Comparison of ENCODE assay signal across 8 cellular contexts in genomic region chr19:49869009-49869483, GRCh38. TPM values are rescaled to one million over a fixed set of nuclear protein-coding genes. Genes with fewer than 3 reads are reported as not detected.
DNase-seq lines count a peak whose midpoint lies in the region; FAIRE-seq and TF ChIP-seq lines count a peak whose summit lies in the region.

No MANE protein-coding gene starts in this region.

- H3K36me3 ChIP-seq in H1 (ENCODE audit: control insufficient read depth in 2 of 4, insufficient read depth in 4 of 4, low read length in 3 of 4): peaks cover 8 to 11% (median 10%) of the 10 kb centered on the region in 4 experiments; a peak in 7 of 8 replicates
- H3K36me3 ChIP-seq in osteoblast (ENCODE audit: insufficient read depth, low read length): peaks cover 24% of the 10 kb centered on the region

- no peak overlapping the region for H2BK15ac ChIP-seq in H1 (ENCODE audit: low read length)

- no peak overlapping the region for H2BK120ac ChIP-seq in H1 (replicated peaks; ENCODE audit: low read depth, low read length)

- H3K18ac ChIP-seq in H1 (ENCODE audit: extremely low read depth, low read length): no peak overlapping the region

- H2AFZ ChIP-seq in H1 (ENCODE audit: low read length): no peak overlapping the region
- peak overlapping the region; percentile 84 for H2AFZ ChIP-seq in osteoblast (ENCODE audit: low read length)

- H3K4me1 ChIP-seq in H1 (replicated peaks in 1 of 4; ENCODE audit: control insufficient read depth in 3 of 4, insufficient read depth in 4 of 4, low read length in 3 of 4) (peaks cover 0 to 12% (median 5%) of the 10 kb centered on the region in 4 experiments; a peak in 5 of 7 replicates), osteoblast (ENCODE audit: insufficient read depth, low read length) (peaks cover 33% of the 10 kb centered on the region)

- no peak overlapping the region for H3K56ac ChIP-seq in H1 (replicated peaks; ENCODE audit: insufficient read length, low read depth, low read length)

- H3K4me1 Mint-ChIP-seq in activated naive CD4-positive, alpha-beta T cell treated with anti-CD3 and anti-CD28 coated beads, Interleukin-2, amount 50 U/mL, for 24 hours: peaks cover 42% of the 10 kb centered on the region

- H4K20me1 ChIP-seq in H1 (replicated peaks in 1 of 2; ENCODE audit: control insufficient read depth in 1 of 2, insufficient read depth in 2 of 2, low read length in 2 of 2): peaks cover 3 to 9% of the 10 kb centered on the region in 2 experiments
- H4K20me1 ChIP-seq in osteoblast (ENCODE audit: insufficient read depth, low read length): peaks cover 19% of the 10 kb centered on the region

- H3K27me3 Mint-ChIP-seq in activated naive CD4-positive, alpha-beta T cell treated with anti-CD3 and anti-CD28 coated beads, Interleukin-2, amount 50 U/mL, for 24 hours: no peaks in the 10 kb centered on the region

- H3K27ac ChIP-seq in H1 (ENCODE audit: low read depth, low read length) (no peak overlapping the region), osteoblast (ENCODE audit: low read depth, low read length) (peak overlapping the region; percentile 69)

- H3K79me1 ChIP-seq in H1 (ENCODE audit: low read depth, low read length): peaks cover 12% of the 10 kb centered on the region

- H3K9me3 Mint-ChIP-seq in activated naive CD4-positive, alpha-beta T cell treated with anti-CD3 and anti-CD28 coated beads, Interleukin-2, amount 50 U/mL, for 24 hours: no peaks in the 10 kb centered on the region

- H2BK12ac ChIP-seq in H1 (ENCODE audit: low read depth, low read length): no peak overlapping the region

- no peak for TF ChIP-seq CTCF in H1 (IDR thresholded peaks at IDR 0.05; ENCODE audit: control extremely low read depth in 1 of 3, insufficient read depth in 1 of 3, low read depth in 1 of 3, low read length in 3 of 3)
- no peak for TF ChIP-seq CTCF in osteoblast (IDR thresholded peaks at IDR 0.05; ENCODE audit: extremely low read depth, low read depth, low read length)

- FAIRE-seq in H1 (lab: Jason Lieb, UNC): no peak

- peaks cover 15% of the 10 kb centered on the region for H3K23me2 ChIP-seq in H1 (ENCODE audit: low read depth, low read length)

- H3K14ac ChIP-seq in H1 (ENCODE audit: insufficient read length): no peak overlapping the region

- no peak overlapping the region for H2AK5ac ChIP-seq in H1 (ENCODE audit: low read depth, low read length)

- H4K5ac ChIP-seq in H1 (ENCODE audit: insufficient read length, low read depth, low read length): peak overlapping the region; percentile 10

- no peak for TF ChIP-seq POLR2A in H1 (IDR thresholded peaks at IDR 0.05; ENCODE audit: control extremely low read depth in 1 of 2, low read depth in 2 of 2, low read length in 2 of 2)

- TF ChIP-seq EP300 in Ishikawa (IDR thresholded peaks at IDR 0.05; ENCODE audit: borderline replicate concordance): no peak
- no peak for TF ChIP-seq EP300 in H1 (IDR thresholded peaks at IDR 0.05; ENCODE audit: borderline replicate concordance in 1 of 2, low read depth in 2 of 2, low read length in 2 of 2)

- H3K79me2 ChIP-seq in H1 (ENCODE audit: control insufficient read depth in 1 of 2, insufficient read depth in 2 of 2, low read length in 2 of 2) (peaks cover 0 to 23% of the 10 kb centered on the region in 2 experiments; a peak in 2 of 4 replicates), osteoblast (ENCODE audit: insufficient read depth, low read length) (peaks cover 60% of the 10 kb centered on the region)

- POLR2A ChIA-PET in H1 (lab: Charles Lee; ENCODE audit: partially characterized antibody): interaction anchor here (0.8 to 12.4 kb wide), 13 partner anchors 8 to 64 kb away, joined by 3 to 247 read pairs (median 4); partner anchors contain the start of genes AKT1S1, ATF5, FUZ and MED25

- H3K4me2 ChIP-seq in H1 (ENCODE audit: insufficient read depth in 1 of 2, low read depth in 2 of 2, low read length in 2 of 2) (peak overlapping the region; percentile 69 to 83), osteoblast (ENCODE audit: insufficient read depth, low read length) (peak overlapping the region; percentile 94)

- H2BK20ac ChIP-seq in H1 (ENCODE audit: low read length): no peak overlapping the region

- H3K27me3 ChIP-seq in H1 (replicated peaks in 1 of 4; ENCODE audit: control insufficient read depth in 3 of 4, extremely low read depth in 1 of 4, insufficient read depth in 3 of 4, low read length in 3 of 4) (no peaks in the 10 kb centered on the region), osteoblast (ENCODE audit: insufficient read depth, low read length) (no peaks in the 10 kb centered on the region)

- H2BK5ac ChIP-seq in H1 (ENCODE audit: low read depth, low read length): peak overlapping the region; percentile 60; the same call in 1 of the 2 replicates

- CTCF ChIA-PET in H1 (lab: Charles Lee; ENCODE audit: partially characterized antibody): interaction anchor here (0.6 to 1.2 kb wide), 5 partner anchors 21 to 201 kb away, joined by 3 to 4 read pairs (median 3); no protein-coding TSS in a partner anchor

- DNase-seq in activated naive CD4-positive, alpha-beta T cell treated with Interleukin-2 at 50 U/mL for 16 hours: no peak
- DNase-seq in H1 (ENCODE audit: low read depth in 1 of 2, low spot score in 2 of 2) (peak in 1 of 2 experiments; percentile 91), osteoblast (ENCODE audit: insufficient read length, low spot score, missing footprints) (no peak), superior temporal gyrus (ENCODE audit: extremely low spot score) (no peak)
- DNase-seq in activated CD4-positive, alpha-beta T cell treated with anti-CD3 and anti-CD28 coated beads for 48 hours: no peak
- no peak for DNase-seq in activated effector memory CD4-positive, alpha-beta T cell treated with Interleukin-2 at 50 U/mL for 16 hours

- TF ChIP-seq RAD21 in Ishikawa (IDR thresholded peaks at IDR 0.05; ENCODE audit: low read depth) (no peak), H1 (IDR thresholded peaks at IDR 0.05 in 1 of 2, conservative IDR thresholded peaks at IDR 0.05 in 1 of 2; ENCODE audit: low read depth in 2 of 2, low read length in 2 of 2) (no peak)

- no peaks in the 10 kb centered on the region for H3K9me3 ChIP-seq in H1 (ENCODE audit: insufficient read depth in 2 of 2, low read depth in 1 of 2, low read length in 1 of 2)
- H3K9me3 ChIP-seq in osteoblast (ENCODE audit: low read depth, low read length): no peaks in the 10 kb centered on the region

- 11% methylated on average over 12 of the region's 15 CpGs; no CpG with 5 or more reads in 1 of the 2 experiments for WGBS in H1 (ENCODE audit: extremely low coverage in 1 of 2, insufficient coverage in 1 of 2, insufficient read length in 1 of 2, insufficient replicate concordance in 2 of 2, low coverage in 1 of 2, low lambda C conversion rate in 2 of 2, missing lambda C conversion rate in 1 of 2), 2 experiments

- no peak overlapping the region for H4K8ac ChIP-seq in H1 (ENCODE audit: extremely low read depth, insufficient read depth, low read length)

- H3K27ac Mint-ChIP-seq in activated naive CD4-positive, alpha-beta T cell treated with anti-CD3 and anti-CD28 coated beads, Interleukin-2, amount 50 U/mL, for 24 hours: no peak overlapping the region

- H3K4ac ChIP-seq in H1 (replicated peaks; ENCODE audit: insufficient read length, low read depth, low read length): peak overlapping the region; percentile 33

- H3K36me3 Mint-ChIP-seq in activated naive CD4-positive, alpha-beta T cell treated with anti-CD3 and anti-CD28 coated beads, Interleukin-2, amount 50 U/mL, for 24 hours: peaks cover 5% of the 10 kb centered on the region

- peak overlapping the region in 1 of 4 experiments; percentile 58; a peak in 1 of 7 replicates for H3K9ac ChIP-seq in H1 (replicated peaks in 1 of 4; ENCODE audit: extremely low read depth in 1 of 4, low read depth in 3 of 4, low read length in 3 of 4)

- H3K23ac ChIP-seq in H1 (ENCODE audit: insufficient read length): no peak overlapping the region

- H3K4me3 ChIP-seq in H1 (ENCODE audit: extremely low read depth in 1 of 4, insufficient read depth in 2 of 4, low read depth in 3 of 4, low read length in 4 of 4) (peak overlapping the region; percentile 26 to 61 (median 45); a peak in 7 of 8 replicates), osteoblast (ENCODE audit: insufficient read depth, low read length) (peak overlapping the region; percentile 74)

- peak overlapping the region; percentile 15 for H4K91ac ChIP-seq in H1 (replicated peaks; ENCODE audit: insufficient read length, low read length)

- peak overlapping the region; percentile 36 for H3K4me3 Mint-ChIP-seq in activated naive CD4-positive, alpha-beta T cell treated with anti-CD3 and anti-CD28 coated beads, Interleukin-2, amount 50 U/mL, for 24 hours

RNA-seq across cellular contexts. Expression of gene PNKP, which starts 1.7 kb away (rescaled TPM):
- 105 TPM in 2 replicates for total RNA-seq in H1 (2021; fragmentation: NEBNext Ultra II Directional; extraction: Animal tissue kit (Norgen Biotek cat#: 25700))
- polyA plus RNA-seq in H1 (2011; rRNA removed): 45.8 and 66.5 TPM in 2 replicates
- 56.6 TPM for polyA plus RNA-seq in H1 (2011; cell fraction: cytosol; rRNA removed)
- 225 TPM for polyA plus RNA-seq in H1 (2011; cell fraction: nucleus; rRNA removed)
- polyA plus RNA-seq in H1 (2012, experiment 1 of 2): 84.3 to 106 TPM (median 94.0 TPM) in 4 replicates
- polyA plus RNA-seq in H1 (2012, experiment 2 of 2): 90.6 TPM
- 71.9 TPM for polyA plus RNA-seq in H1 (2013, experiment 1 of 2)
- polyA plus RNA-seq in H1 (2013, experiment 2 of 2): 66.3 TPM
- 21.4 and 26.5 TPM in 2 replicates for polyA minus RNA-seq in H1 (2011; rRNA and poly(A)+ RNA removed)
- 42.9 TPM for polyA minus RNA-seq in H1 (2011; cell fraction: cytosol; rRNA and poly(A)+ RNA removed)
- 80.3 TPM for polyA minus RNA-seq in H1 (2011; cell fraction: nucleus; rRNA and poly(A)+ RNA removed)
- 42.1 and 43.8 TPM in 2 replicates for total RNA-seq in osteoblast

RNA-seq across cellular contexts. Expression of gene AKT1S1, which starts 8.1 kb away (rescaled TPM):
- total RNA-seq in H1 (2021; fragmentation: NEBNext Ultra II Directional; extraction: Animal tissue kit (Norgen Biotek cat#: 25700)): 45.9 and 46.7 TPM in 2 replicates
- polyA plus RNA-seq in H1 (2011; rRNA removed): 40.7 and 73.3 TPM in 2 replicates
- polyA plus RNA-seq in H1 (2011; cell fraction: cytosol; rRNA removed): 38.3 TPM
- 48.5 TPM for polyA plus RNA-seq in H1 (2011; cell fraction: nucleus; rRNA removed)
- 33.7 to 44.3 TPM (median 42.7 TPM) in 4 replicates for polyA plus RNA-seq in H1 (2012, experiment 1 of 2)
- polyA plus RNA-seq in H1 (2012, experiment 2 of 2): 47.7 TPM
- 52.8 TPM for polyA plus RNA-seq in H1 (2013, experiment 1 of 2)
- polyA plus RNA-seq in H1 (2013, experiment 2 of 2): 54.7 TPM
- 10.9 and 14.9 TPM in 2 replicates for polyA minus RNA-seq in H1 (2011; rRNA and poly(A)+ RNA removed)
- polyA minus RNA-seq in H1 (2011; cell fraction: cytosol; rRNA and poly(A)+ RNA removed): 26.5 TPM
- polyA minus RNA-seq in H1 (2011; cell fraction: nucleus; rRNA and poly(A)+ RNA removed): 26.0 TPM
- 13.3 and 13.4 TPM in 2 replicates for total RNA-seq in osteoblast

RNA-seq across cellular contexts. Expression of gene TBC1D17, which starts 8.5 kb away (rescaled TPM):
- 44.9 and 47.6 TPM in 2 replicates for total RNA-seq in H1 (2021; fragmentation: NEBNext Ultra II Directional; extraction: Animal tissue kit (Norgen Biotek cat#: 25700))
- polyA plus RNA-seq in H1 (2011; rRNA removed): 30.3 and 53.7 TPM in 2 replicates
- 23.2 TPM for polyA plus RNA-seq in H1 (2011; cell fraction: cytosol; rRNA removed)
- 73.8 TPM for polyA plus RNA-seq in H1 (2011; cell fraction: nucleus; rRNA removed)
- 41.7 to 47.2 TPM (median 43.5 TPM) in 4 replicates for polyA plus RNA-seq in H1 (2012, experiment 1 of 2)
- polyA plus RNA-seq in H1 (2012, experiment 2 of 2): 52.8 TPM
- polyA plus RNA-seq in H1 (2013, experiment 1 of 2): 34.8 TPM
- 35.2 TPM for polyA plus RNA-seq in H1 (2013, experiment 2 of 2)
- polyA minus RNA-seq in H1 (2011; rRNA and poly(A)+ RNA removed): 24.6 and 29.7 TPM in 2 replicates
- polyA minus RNA-seq in H1 (2011; cell fraction: cytosol; rRNA and poly(A)+ RNA removed): 27.0 TPM
- polyA minus RNA-seq in H1 (2011; cell fraction: nucleus; rRNA and poly(A)+ RNA removed): 27.3 TPM
- 21.4 and 26.5 TPM in 2 replicates for total RNA-seq in osteoblast

RNA-seq across cellular contexts. Expression of gene PTOV1, which starts 18.1 kb away (rescaled TPM):
- total RNA-seq in H1 (2021; fragmentation: NEBNext Ultra II Directional; extraction: Animal tissue kit (Norgen Biotek cat#: 25700)): 251 and 261 TPM in 2 replicates
- polyA plus RNA-seq in H1 (2011; rRNA removed): 147 and 213 TPM in 2 replicates
- 136 TPM for polyA plus RNA-seq in H1 (2011; cell fraction: cytosol; rRNA removed)
- 397 TPM for polyA plus RNA-seq in H1 (2011; cell fraction: nucleus; rRNA removed)
- 183 to 286 TPM (median 253 TPM) in 4 replicates for polyA plus RNA-seq in H1 (2012, experiment 1 of 2)
- 215 TPM for polyA plus RNA-seq in H1 (2012, experiment 2 of 2)
- polyA plus RNA-seq in H1 (2013, experiment 1 of 2): 166 TPM
- polyA plus RNA-seq in H1 (2013, experiment 2 of 2): 157 TPM
- 82.9 and 117 TPM in 2 replicates for polyA minus RNA-seq in H1 (2011; rRNA and poly(A)+ RNA removed)
- polyA minus RNA-seq in H1 (2011; cell fraction: cytosol; rRNA and poly(A)+ RNA removed): 124 TPM
- polyA minus RNA-seq in H1 (2011; cell fraction: nucleus; rRNA and poly(A)+ RNA removed): 139 TPM
- total RNA-seq in osteoblast: 39.4 and 43.3 TPM in 2 replicates

RNA-seq across cellular contexts. Expression of gene IL4I1, which starts 27.6 kb away (rescaled TPM):
- total RNA-seq in H1 (2021; fragmentation: NEBNext Ultra II Directional; extraction: Animal tissue kit (Norgen Biotek cat#: 25700)): 0.67 and 0.76 TPM in 2 replicates
- 0.30 and 0.41 TPM in 2 replicates for polyA plus RNA-seq in H1 (2011; rRNA removed)
- 0.37 TPM for polyA plus RNA-seq in H1 (2011; cell fraction: cytosol; rRNA removed)
- polyA plus RNA-seq in H1 (2011; cell fraction: nucleus; rRNA removed): 0.74 TPM
- 0.21 to 0.86 TPM (median 0.43 TPM) in 3 of 4 replicates, not detected in the other for polyA plus RNA-seq in H1 (2012, experiment 1 of 2)
- polyA plus RNA-seq in H1 (2012, experiment 2 of 2): not detected
- polyA plus RNA-seq in H1 (2013, experiment 1 of 2): 0.36 TPM
- polyA plus RNA-seq in H1 (2013, experiment 2 of 2): 0.52 TPM
- 0.15 and 0.54 TPM in 2 replicates for polyA minus RNA-seq in H1 (2011; rRNA and poly(A)+ RNA removed)
- 0.95 TPM for polyA minus RNA-seq in H1 (2011; cell fraction: cytosol; rRNA and poly(A)+ RNA removed)
- 1.4 TPM for polyA minus RNA-seq in H1 (2011; cell fraction: nucleus; rRNA and poly(A)+ RNA removed)
- total RNA-seq in osteoblast: 0.29 and 1.4 TPM in 2 replicates
